Comparison of ENCODE assay signal across 17 cellular contexts in genomic region chr10:122122493-122122892, GRCh38.
"Had no signal": no experiment of that assay in that cellular context is flagged by ENCODE, and none has a peak within 500 bp of the region (broad histone marks: within the 10 kb centered on the region; RNA-seq: fewer than 3 reads in every experiment).

No MANE protein-coding gene starts in this region.

- H3K27me3 ChIP-seq: ovary, sigmoid colon, spleen had no signal

- H3K27ac ChIP-seq: ovary, spleen had no signal

- DNase-seq: activated CD4-positive, alpha-beta T cell treated with anti-CD3 and anti-CD28 coated beads, Interleukin-2, amount 10 ng/mL, durations not matched to agents 24 days and 14 days; activated CD8-positive, alpha-beta T cell treated with anti-CD3 and anti-CD28 coated beads for 36 hours; activated naive CD4-positive, alpha-beta T cell treated with anti-CD3 and anti-CD28 coated beads for 36 hours; activated T-cell treated with anti-CD3 and anti-CD28 coated beads, Interleukin-2, amount 50 U/mL, for 24 hours; cerebellar nuclear complex; cortex of kidney; erythroblast; foreskin melanocyte; kidney glomerular epithelial cell; mesendoderm; naive thymus-derived CD8-positive, alpha-beta T cell; ovary; sigmoid colon; spleen; stimulated activated naive B cell treated with anti-CD40 and anti-IgM and Interleukin-4, amounts not matched to agents 10 μg/mL and 1 μg/mL and 100 μg/mL, for 72 hours had no signal

- H3K4me3 Mint-ChIP-seq: activated CD4-positive, alpha-beta T cell treated with anti-CD3 and anti-CD28 coated beads, Interleukin-2, amount 10 ng/mL, durations not matched to agents 24 days and 14 days; activated CD8-positive, alpha-beta T cell treated with anti-CD3 and anti-CD28 coated beads for 36 hours; activated naive CD4-positive, alpha-beta T cell treated with anti-CD3 and anti-CD28 coated beads for 36 hours; activated T-cell treated with anti-CD3 and anti-CD28 coated beads, Interleukin-2, amount 50 U/mL, for 24 hours; naive thymus-derived CD8-positive, alpha-beta T cell; stimulated activated naive B cell treated with anti-CD40 and anti-IgM and Interleukin-4, amounts not matched to agents 10 μg/mL and 1 μg/mL and 100 μg/mL, for 72 hours; T-helper 1 cell treated with Interleukin-12 subunit alpha and Interleukin-12 subunit beta and Interleukin-4 antibody, amounts not matched to agents 30 μg/mL and 1 μg/mL, for 36 hours had no signal

- H3K4me3 ChIP-seq: ovary, sigmoid colon, spleen had no signal

- H3K36me3 Mint-ChIP-seq: naive thymus-derived CD8-positive, alpha-beta T cell; stimulated activated naive B cell treated with anti-CD40 and anti-IgM and Interleukin-4, amounts not matched to agents 10 μg/mL and 1 μg/mL and 100 μg/mL, for 72 hours had no signal

- H3K27ac Mint-ChIP-seq: activated CD4-positive, alpha-beta T cell treated with anti-CD3 and anti-CD28 coated beads, Interleukin-2, amount 10 ng/mL, durations not matched to agents 24 days and 14 days; activated CD8-positive, alpha-beta T cell treated with anti-CD3 and anti-CD28 coated beads for 36 hours; activated naive CD4-positive, alpha-beta T cell treated with anti-CD3 and anti-CD28 coated beads for 36 hours; activated T-cell treated with anti-CD3 and anti-CD28 coated beads, Interleukin-2, amount 50 U/mL, for 24 hours; activated T-helper 2 cell treated with anti-CD3 and anti-CD28 coated beads, Interferon-gamma antibody, Interleukin-2, Interleukin-4, amounts not matched to agents 10 μg/mL and 5 μg/mL and 100 μg/mL, durations not matched to agents 14 hours and 24 hours and 36 hours; naive thymus-derived CD8-positive, alpha-beta T cell; stimulated activated naive B cell treated with anti-CD40 and anti-IgM and Interleukin-4, amounts not matched to agents 10 μg/mL and 1 μg/mL and 100 μg/mL, for 72 hours; T-helper 1 cell treated with Interleukin-12 subunit alpha and Interleukin-12 subunit beta and Interleukin-4 antibody, amounts not matched to agents 30 μg/mL and 1 μg/mL, for 36 hours had no signal

- H3K27me3 Mint-ChIP-seq: activated CD4-positive, alpha-beta T cell treated with anti-CD3 and anti-CD28 coated beads, Interleukin-2, amount 10 ng/mL, durations not matched to agents 24 days and 14 days had no signal

- H3K36me3 ChIP-seq: ovary, spleen had no signal

- ATAC-seq: activated CD8-positive, alpha-beta T cell treated with anti-CD3 and anti-CD28 coated beads for 36 hours; naive thymus-derived CD8-positive, alpha-beta T cell; stimulated activated naive B cell treated with anti-CD40 and anti-IgM and Interleukin-4, amounts not matched to agents 10 μg/mL and 1 μg/mL and 100 μg/mL, for 72 hours had no signal

- H3K9me3 Mint-ChIP-seq: activated CD4-positive, alpha-beta T cell treated with anti-CD3 and anti-CD28 coated beads, Interleukin-2, amount 10 ng/mL, durations not matched to agents 24 days and 14 days; activated CD8-positive, alpha-beta T cell treated with anti-CD3 and anti-CD28 coated beads for 36 hours; activated naive CD4-positive, alpha-beta T cell treated with anti-CD3 and anti-CD28 coated beads for 36 hours; activated T-cell treated with anti-CD3 and anti-CD28 coated beads, Interleukin-2, amount 50 U/mL, for 24 hours; activated T-helper 2 cell treated with anti-CD3 and anti-CD28 coated beads, Interferon-gamma antibody, Interleukin-2, Interleukin-4, amounts not matched to agents 10 μg/mL and 5 μg/mL and 100 μg/mL, durations not matched to agents 14 hours and 24 hours and 36 hours; T-helper 1 cell treated with Interleukin-12 subunit alpha and Interleukin-12 subunit beta and Interleukin-4 antibody, amounts not matched to agents 30 μg/mL and 1 μg/mL, for 36 hours had no signal

- H3K9me3 ChIP-seq: ovary, sigmoid colon, spleen had no signal

- H3K4me1 Mint-ChIP-seq: activated CD4-positive, alpha-beta T cell treated with anti-CD3 and anti-CD28 coated beads, Interleukin-2, amount 10 ng/mL, durations not matched to agents 24 days and 14 days; naive thymus-derived CD8-positive, alpha-beta T cell; stimulated activated naive B cell treated with anti-CD40 and anti-IgM and Interleukin-4, amounts not matched to agents 10 μg/mL and 1 μg/mL and 100 μg/mL, for 72 hours had no signal
